Comparison of ENCODE assay signal across 1 cellular context in the genomic region with DNA sequence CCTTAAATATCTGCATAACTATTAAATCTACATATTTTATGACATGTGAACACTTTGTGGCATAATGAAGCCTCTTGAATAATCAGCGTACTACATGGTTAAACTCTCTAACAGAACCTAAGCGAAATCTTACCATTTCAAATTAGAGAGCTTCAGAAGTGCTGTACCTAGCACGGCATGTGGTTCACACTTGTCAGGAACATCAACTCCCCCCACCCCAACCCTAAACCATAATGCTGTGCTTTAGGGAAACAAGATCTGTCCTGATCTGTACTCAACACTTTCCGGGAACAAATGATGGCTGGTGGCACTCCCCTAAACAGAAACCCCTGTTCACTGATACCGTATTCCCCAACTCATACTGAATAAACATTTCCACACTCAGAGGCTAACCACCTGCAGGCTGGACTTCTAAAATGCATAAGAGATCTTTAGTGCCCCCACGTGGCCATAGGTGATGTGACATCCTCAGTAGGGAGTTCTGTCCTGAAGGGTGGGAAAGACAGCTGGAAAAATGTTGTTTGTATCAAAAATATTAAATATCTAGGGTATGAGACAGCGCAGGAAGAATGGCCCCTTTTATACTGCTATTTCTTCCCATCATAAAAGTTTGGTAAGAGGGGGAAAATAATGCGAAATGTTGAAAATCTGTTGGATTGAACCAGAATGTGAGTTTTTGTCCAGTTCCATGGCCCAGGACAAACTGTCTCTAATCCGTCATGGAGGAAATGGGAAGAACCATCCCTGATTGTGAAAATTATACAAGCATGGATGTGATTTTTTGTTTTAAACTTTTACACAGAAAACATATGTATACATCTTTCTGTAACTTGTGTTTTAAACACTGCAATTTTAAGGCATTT.
TF ChIP-seq lines count a peak whose summit lies in the region.

No MANE protein-coding gene starts in this region.

TF ChIP-seq in SK-N-SH treated with all-trans-retinoic acid at 6 μM for 48 hours, 23 proteins besides CTCF, POLR2A, EP300 and RAD21 (continued from another document):
- TF ChIP-seq ISL1 (CRISPR knock-in tag; IDR thresholded peaks at IDR 0.05): no peak
- TF ChIP-seq, protein P1, sequence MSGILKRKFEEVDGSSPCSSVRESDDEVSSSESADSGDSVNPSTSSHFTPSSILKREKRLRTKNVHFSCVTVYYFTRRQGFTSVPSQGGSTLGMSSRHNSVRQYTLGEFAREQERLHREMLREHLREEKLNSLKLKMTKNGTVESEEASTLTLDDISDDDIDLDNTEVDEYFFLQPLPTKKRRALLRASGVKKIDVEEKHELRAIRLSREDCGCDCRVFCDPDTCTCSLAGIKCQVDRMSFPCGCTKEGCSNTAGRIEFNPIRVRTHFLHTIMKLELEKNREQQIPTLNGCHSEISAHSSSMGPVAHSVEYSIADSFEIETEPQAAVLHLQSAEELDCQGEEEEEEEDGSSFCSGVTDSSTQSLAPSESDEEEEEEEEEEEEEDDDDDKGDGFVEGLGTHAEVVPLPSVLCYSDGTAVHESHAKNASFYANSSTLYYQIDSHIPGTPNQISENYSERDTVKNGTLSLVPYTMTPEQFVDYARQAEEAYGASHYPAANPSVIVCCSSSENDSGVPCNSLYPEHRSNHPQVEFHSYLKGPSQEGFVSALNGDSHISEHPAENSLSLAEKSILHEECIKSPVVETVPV (CRISPR knock-in tag; IDR thresholded peaks at IDR 0.05): no peak
